In genomic region chr16:15230432-15230831, GRCh38 we compare ENCODE assay signal across 5 cellular contexts.
DNase-seq lines count a peak whose midpoint lies in the region; ATAC-seq, FAIRE-seq and TF ChIP-seq lines count a peak whose summit lies in the region.
"Not testable (repeated sequence)": the region's sequence is repeated elsewhere in the genome, so short reads cannot be mapped to it uniquely, and the experiment has no call there.

No MANE protein-coding gene starts in this region.

- TF ChIP-seq RAD21 in K562 (CRISPR knock-in tag; conservative IDR thresholded peaks at IDR 0.05 in 1 of 2, IDR thresholded peaks at IDR 0.05 in 1 of 2): not testable (repeated sequence)

- no CpG with 5 or more reads among the region's 5 CpGs for WGBS in K562 (ENCODE audit: insufficient coverage, low coverage, missing lambda C conversion rate)
- 17% methylated on average over 1 of the region's 5 CpGs; no CpG with 5 or more reads in 1 of the 2 donors for WGBS in heart right ventricle, 2 donors
- WGBS in right cardiac atrium: no CpG with 5 or more reads among the region's 5 CpGs

- H3K27ac ChIP-seq in K562 (ENCODE audit: extremely low read depth, low read depth, low read length); heart right ventricle; right cardiac atrium (ENCODE audit: low read length): not testable (repeated sequence)

- POLR2A ChIA-PET in K562 (lab: Yijun Ruan, JAX): not testable (repeated sequence)

- CTCF ChIA-PET in K562 (lab: Yijun Ruan, JAX; ENCODE audit: low intra/inter-chr PET ratio): not testable (repeated sequence)

- TF ChIP-seq CTCF in K562 (IDR thresholded peaks at IDR 0.05 in 2 of 3, conservative IDR thresholded peaks at IDR 0.05 in 1 of 3; ENCODE audit: insufficient read depth in 2 of 3, low read depth in 1 of 3, low read length in 3 of 3); heart right ventricle (IDR thresholded peaks at IDR 0.05); mucosa of descending colon (IDR thresholded peaks at IDR 0.05): not testable (repeated sequence)

- not testable (repeated sequence) for H3K9ac ChIP-seq in K562 (ENCODE audit: insufficient read depth in 1 of 2, low read depth in 2 of 2, low read length in 2 of 2)

- H3K4me1 ChIP-seq in K562 (replicated peaks in 1 of 2; ENCODE audit: control insufficient read depth in 2 of 2, insufficient read depth in 2 of 2, low read length in 2 of 2); heart right ventricle; right cardiac atrium (ENCODE audit: control insufficient read depth, insufficient read depth, low read length); mucosa of descending colon (ENCODE audit: low read depth): not testable (repeated sequence)

- TF ChIP-seq POLR2A in K562 (conservative IDR thresholded peaks at IDR 0.05): not testable (repeated sequence)

- not testable (repeated sequence) for H2AFZ ChIP-seq in K562 (ENCODE audit: low read depth, low read length)

- H3K4me3 ChIP-seq in K562; heart right ventricle; right cardiac atrium (ENCODE audit: low read length); mucosa of descending colon: not testable (repeated sequence)

- DNase-seq in K562 (ENCODE audit: extremely low read depth in 1 of 4, low spot score in 3 of 4); Right ventricle myocardium superior; heart right ventricle; right cardiac atrium; mucosa of descending colon: not testable (repeated sequence)

- not testable (repeated sequence) for H3K9me1 ChIP-seq in K562 (ENCODE audit: control insufficient read depth, insufficient read depth, low read length)

- FAIRE-seq in K562 (lab: Jason Lieb, UNC): not testable (repeated sequence)

- not testable (repeated sequence) for H3K4me2 ChIP-seq in K562 (ENCODE audit: insufficient read depth, low read length)

- H3K27me3 ChIP-seq in K562 (ENCODE audit: control insufficient read depth in 2 of 2, insufficient read depth in 2 of 2, low read length in 2 of 2); heart right ventricle; right cardiac atrium (ENCODE audit: control insufficient read depth, insufficient read depth): not testable (repeated sequence)

- not testable (repeated sequence) for TF ChIP-seq EP300 in K562 (IDR thresholded peaks at IDR 0.05; ENCODE audit: low read length)

- H3K36me3 ChIP-seq in K562 (ENCODE audit: control insufficient read depth, insufficient read depth, low read length); heart right ventricle; mucosa of descending colon (ENCODE audit: low read depth): not testable (repeated sequence)

- in situ Hi-C loops in K562 (cut with MboI): not testable (repeated sequence)

- not testable (repeated sequence) for H3K9me3 ChIP-seq in K562 (replicated peaks; ENCODE audit: control insufficient read depth, insufficient read depth, low read depth, low read length); heart right ventricle; right cardiac atrium (ENCODE audit: control insufficient read depth, low read length); mucosa of descending colon

- H4K20me1 ChIP-seq in K562 (replicated peaks; ENCODE audit: control insufficient read depth, insufficient read depth, low read length): not testable (repeated sequence)

- BruUV-seq in K562 (replicated peaks; lab: Mats Ljungman, UMichigan): TSS peak; percentile 8

- peaks cover 11% of the 10 kb centered on the region for H3K79me2 ChIP-seq in K562 (ENCODE audit: control insufficient read depth, insufficient read depth, low read length)

- ATAC-seq in K562: not testable (repeated sequence)
- ATAC-seq in Right ventricle myocardium superior (ENCODE audit: poor library complexity) (peak; percentile 79), heart right ventricle (peak in 5 of 8 donors; percentile 42 to 81 (median 55)), right cardiac atrium (peak; percentile 67 to 76), mucosa of descending colon (peak; percentile 51)

- intact Hi-C loops in K562 (cut with micrococcal nuclease); Right ventricle myocardium superior (cut with DNase I); heart right ventricle (cut with DNase I); right cardiac atrium (cut with DNase I); mucosa of descending colon (cut with DNase I, micrococcal nuclease): not testable (repeated sequence)
